ENCODE assay signal across 1 cellular context in genomic region chr1:156571959-156572662, GRCh38.
TF ChIP-seq lines count a peak whose summit lies in the region.

TSS of gene IQGAP3 (minus strand) at chr1:156572565. CDS start at chr1:156572529, 36 bp downstream.

TF ChIP-seq in HEK293, 187 proteins besides CTCF, POLR2A, EP300 and RAD21 (continued from another document and continues in another):
- TF ChIP-seq ZEB2 (tag by site-specific recombination; IDR thresholded peaks at IDR 0.05): peak; percentile 76
- TF ChIP-seq KLF1 (tag by site-specific recombination; IDR thresholded peaks at IDR 0.05): peak; percentile 92
- TF ChIP-seq ZNF707 (tag by site-specific recombination; IDR thresholded peaks at IDR 0.05): no peak
- peak; percentile 69 for TF ChIP-seq PRDM10 (tag by site-specific recombination; IDR thresholded peaks at IDR 0.05)
- TF ChIP-seq, protein P1, sequence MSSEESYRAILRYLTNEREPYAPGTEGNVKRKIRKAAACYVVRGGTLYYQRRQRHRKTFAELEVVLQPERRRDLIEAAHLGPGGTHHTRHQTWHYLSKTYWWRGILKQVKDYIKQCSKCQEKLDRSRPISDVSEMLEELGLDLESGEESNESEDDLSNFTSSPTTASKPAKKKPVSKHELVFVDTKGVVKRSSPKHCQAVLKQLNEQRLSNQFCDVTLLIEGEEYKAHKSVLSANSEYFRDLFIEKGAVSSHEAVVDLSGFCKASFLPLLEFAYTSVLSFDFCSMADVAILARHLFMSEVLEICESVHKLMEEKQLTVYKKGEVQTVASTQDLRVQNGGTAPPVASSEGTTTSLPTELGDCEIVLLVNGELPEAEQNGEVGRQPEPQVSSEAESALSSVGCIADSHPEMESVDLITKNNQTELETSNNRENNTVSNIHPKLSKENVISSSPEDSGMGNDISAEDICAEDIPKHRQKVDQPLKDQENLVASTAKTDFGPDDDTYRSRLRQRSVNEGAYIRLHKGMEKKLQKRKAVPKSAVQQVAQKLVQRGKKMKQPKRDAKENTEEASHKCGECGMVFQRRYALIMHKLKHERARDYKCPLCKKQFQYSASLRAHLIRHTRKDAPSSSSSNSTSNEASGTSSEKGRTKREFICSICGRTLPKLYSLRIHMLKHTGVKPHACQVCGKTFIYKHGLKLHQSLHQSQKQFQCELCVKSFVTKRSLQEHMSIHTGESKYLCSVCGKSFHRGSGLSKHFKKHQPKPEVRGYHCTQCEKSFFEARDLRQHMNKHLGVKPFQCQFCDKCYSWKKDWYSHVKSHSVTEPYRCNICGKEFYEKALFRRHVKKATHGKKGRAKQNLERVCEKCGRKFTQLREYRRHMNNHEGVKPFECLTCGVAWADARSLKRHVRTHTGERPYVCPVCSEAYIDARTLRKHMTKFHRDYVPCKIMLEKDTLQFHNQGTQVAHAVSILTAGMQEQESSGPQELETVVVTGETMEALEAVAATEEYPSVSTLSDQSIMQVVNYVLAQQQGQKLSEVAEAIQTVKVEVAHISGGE (tag by site-specific recombination; conservative IDR thresholded peaks at IDR 0.05; ENCODE audit: low read depth): peak; percentile 96
- TF ChIP-seq ZNF521 (tag by site-specific recombination; IDR thresholded peaks at IDR 0.05): no peak
- TF ChIP-seq YY2 (tag by site-specific recombination; IDR thresholded peaks at IDR 0.05): 0 out of 2 replicates have a peak, but pooled peaks have one; percentile 54
- no peak; the same call in 1 of the 2 replicates for TF ChIP-seq ZIC2 (tag by site-specific recombination; IDR thresholded peaks at IDR 0.05)
- no peak for TF ChIP-seq ZNF292 (tag by site-specific recombination; IDR thresholded peaks at IDR 0.05; ENCODE audit: borderline replicate concordance, low read depth)
- TF ChIP-seq ZNF629 (tag by site-specific recombination; IDR thresholded peaks at IDR 0.05): peak; percentile 59; the same call in 1 of the 2 replicates
- TF ChIP-seq SP3 (tag by site-specific recombination; IDR thresholded peaks at IDR 0.05): peak; percentile 89
- TF ChIP-seq ZBTB1 (tag by site-specific recombination; IDR thresholded peaks at IDR 0.05): no peak
- TF ChIP-seq ZBTB48 (tag by site-specific recombination; IDR thresholded peaks at IDR 0.05): peak; percentile 86; the same call in 1 of the 2 replicates
- TF ChIP-seq ZNF311 (tag by site-specific recombination; IDR thresholded peaks at IDR 0.05; ENCODE audit: borderline replicate concordance): no peak
- peak; percentile 90 for TF ChIP-seq ZNF341 (tag by site-specific recombination; IDR thresholded peaks at IDR 0.05; ENCODE audit: low read depth)
- peak; percentile 99 for TF ChIP-seq KLF7 (tag by site-specific recombination; IDR thresholded peaks at IDR 0.05; ENCODE audit: borderline replicate concordance)
- TF ChIP-seq, protein P2, sequence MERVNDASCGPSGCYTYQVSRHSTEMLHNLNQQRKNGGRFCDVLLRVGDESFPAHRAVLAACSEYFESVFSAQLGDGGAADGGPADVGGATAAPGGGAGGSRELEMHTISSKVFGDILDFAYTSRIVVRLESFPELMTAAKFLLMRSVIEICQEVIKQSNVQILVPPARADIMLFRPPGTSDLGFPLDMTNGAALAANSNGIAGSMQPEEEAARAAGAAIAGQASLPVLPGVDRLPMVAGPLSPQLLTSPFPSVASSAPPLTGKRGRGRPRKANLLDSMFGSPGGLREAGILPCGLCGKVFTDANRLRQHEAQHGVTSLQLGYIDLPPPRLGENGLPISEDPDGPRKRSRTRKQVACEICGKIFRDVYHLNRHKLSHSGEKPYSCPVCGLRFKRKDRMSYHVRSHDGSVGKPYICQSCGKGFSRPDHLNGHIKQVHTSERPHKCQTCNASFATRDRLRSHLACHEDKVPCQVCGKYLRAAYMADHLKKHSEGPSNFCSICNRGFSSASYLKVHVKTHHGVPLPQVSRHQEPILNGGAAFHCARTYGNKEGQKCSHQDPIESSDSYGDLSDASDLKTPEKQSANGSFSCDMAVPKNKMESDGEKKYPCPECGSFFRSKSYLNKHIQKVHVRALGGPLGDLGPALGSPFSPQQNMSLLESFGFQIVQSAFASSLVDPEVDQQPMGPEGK (tag by site-specific recombination; IDR thresholded peaks at IDR 0.05): peak; percentile 84
- no peak for TF ChIP-seq ZNF140 (tag by site-specific recombination; IDR thresholded peaks at IDR 0.05)
- TF ChIP-seq ZNF692 (tag by site-specific recombination; IDR thresholded peaks at IDR 0.05): peak; percentile 87
- peak; percentile 92 for TF ChIP-seq KLF9 (tag by site-specific recombination; IDR thresholded peaks at IDR 0.05; ENCODE audit: low read depth)
- TF ChIP-seq ZNF223 (tag by site-specific recombination; IDR thresholded peaks at IDR 0.05): no peak
- TF ChIP-seq ZNF211 (tag by site-specific recombination; IDR thresholded peaks at IDR 0.05; ENCODE audit: low read depth): no peak
- TF ChIP-seq EGR2 (tag by site-specific recombination; IDR thresholded peaks at IDR 0.05; ENCODE audit: low read depth): peak; percentile 44; the same call in 1 of the 2 replicates
- TF ChIP-seq ZBTB20 (tag by site-specific recombination; IDR thresholded peaks at IDR 0.05): peak; percentile 100
- TF ChIP-seq ZBTB44 (tag by site-specific recombination; IDR thresholded peaks at IDR 0.05): no peak
- TF ChIP-seq KLF16 (tag by site-specific recombination; IDR thresholded peaks at IDR 0.05): peak; percentile 97
- peak; percentile 97 for TF ChIP-seq KLF8 (tag by site-specific recombination; IDR thresholded peaks at IDR 0.05)
- peak; percentile 95 for TF ChIP-seq ZBTB17 (tag by site-specific recombination; IDR thresholded peaks at IDR 0.05)
- TF ChIP-seq, protein P3, sequence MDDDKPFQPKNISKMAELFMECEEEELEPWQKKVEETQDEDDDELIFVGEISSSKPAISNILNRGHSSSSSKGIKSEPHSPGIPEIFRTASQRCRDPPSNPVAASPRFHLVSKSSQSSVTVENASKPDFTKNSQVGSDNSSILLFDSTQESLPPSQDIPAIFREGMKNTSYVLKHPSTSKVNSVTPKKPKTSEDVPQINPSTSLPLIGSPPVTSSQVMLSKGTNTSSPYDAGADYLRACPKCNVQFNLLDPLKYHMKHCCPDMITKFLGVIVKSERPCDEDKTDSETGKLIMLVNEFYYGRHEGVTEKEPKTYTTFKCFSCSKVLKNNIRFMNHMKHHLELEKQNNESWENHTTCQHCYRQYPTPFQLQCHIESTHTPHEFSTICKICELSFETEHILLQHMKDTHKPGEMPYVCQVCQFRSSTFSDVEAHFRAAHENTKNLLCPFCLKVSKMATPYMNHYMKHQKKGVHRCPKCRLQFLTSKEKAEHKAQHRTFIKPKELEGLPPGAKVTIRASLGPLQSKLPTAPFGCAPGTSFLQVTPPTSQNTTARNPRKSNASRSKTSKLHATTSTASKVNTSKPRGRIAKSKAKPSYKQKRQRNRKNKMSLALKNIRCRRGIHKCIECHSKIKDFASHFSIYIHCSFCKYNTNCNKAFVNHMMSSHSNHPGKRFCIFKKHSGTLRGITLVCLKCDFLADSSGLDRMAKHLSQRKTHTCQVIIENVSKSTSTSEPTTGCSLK (tag by site-specific recombination; IDR thresholded peaks at IDR 0.05): no peak
- TF ChIP-seq ZNF501 (tag by site-specific recombination; IDR thresholded peaks at IDR 0.05): peak; percentile 80; the same call in 1 of the 2 replicates
- peak; percentile 21; the same call in 1 of the 2 replicates for TF ChIP-seq ZBTB10 (tag by site-specific recombination; IDR thresholded peaks at IDR 0.05)
- TF ChIP-seq, protein P4, sequence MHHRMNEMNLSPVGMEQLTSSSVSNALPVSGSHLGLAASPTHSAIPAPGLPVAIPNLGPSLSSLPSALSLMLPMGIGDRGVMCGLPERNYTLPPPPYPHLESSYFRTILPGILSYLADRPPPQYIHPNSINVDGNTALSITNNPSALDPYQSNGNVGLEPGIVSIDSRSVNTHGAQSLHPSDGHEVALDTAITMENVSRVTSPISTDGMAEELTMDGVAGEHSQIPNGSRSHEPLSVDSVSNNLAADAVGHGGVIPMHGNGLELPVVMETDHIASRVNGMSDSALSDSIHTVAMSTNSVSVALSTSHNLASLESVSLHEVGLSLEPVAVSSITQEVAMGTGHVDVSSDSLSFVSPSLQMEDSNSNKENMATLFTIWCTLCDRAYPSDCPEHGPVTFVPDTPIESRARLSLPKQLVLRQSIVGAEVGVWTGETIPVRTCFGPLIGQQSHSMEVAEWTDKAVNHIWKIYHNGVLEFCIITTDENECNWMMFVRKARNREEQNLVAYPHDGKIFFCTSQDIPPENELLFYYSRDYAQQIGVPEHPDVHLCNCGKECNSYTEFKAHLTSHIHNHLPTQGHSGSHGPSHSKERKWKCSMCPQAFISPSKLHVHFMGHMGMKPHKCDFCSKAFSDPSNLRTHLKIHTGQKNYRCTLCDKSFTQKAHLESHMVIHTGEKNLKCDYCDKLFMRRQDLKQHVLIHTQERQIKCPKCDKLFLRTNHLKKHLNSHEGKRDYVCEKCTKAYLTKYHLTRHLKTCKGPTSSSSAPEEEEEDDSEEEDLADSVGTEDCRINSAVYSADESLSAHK (tag by site-specific recombination; IDR thresholded peaks at IDR 0.05): peak; percentile 26; the same call in 1 of the 2 replicates
- TF ChIP-seq ZNF426 (tag by site-specific recombination; IDR thresholded peaks at IDR 0.05): no peak
- TF ChIP-seq ZNF10 (tag by site-specific recombination; IDR thresholded peaks at IDR 0.05): peak; percentile 75; the same call in 1 of the 2 replicates
- TF ChIP-seq OSR2 (tag by site-specific recombination; IDR thresholded peaks at IDR 0.05): 0 out of 2 replicates have a peak, but pooled peaks have one; percentile 7
- no peak; the same call in 1 of the 2 replicates for TF ChIP-seq ZNF394 (tag by site-specific recombination; IDR thresholded peaks at IDR 0.05; ENCODE audit: borderline replicate concordance)
- TF ChIP-seq ZNF610 (tag by site-specific recombination; IDR thresholded peaks at IDR 0.05; ENCODE audit: borderline replicate concordance): peak; percentile 88; the same call in 1 of the 2 replicates
- no peak for TF ChIP-seq ZNF792 (tag by site-specific recombination; IDR thresholded peaks at IDR 0.05)
- TF ChIP-seq ZNF324 (tag by site-specific recombination; IDR thresholded peaks at IDR 0.05): peak; percentile 82
- TF ChIP-seq ZNF391 (tag by site-specific recombination; IDR thresholded peaks at IDR 0.05; ENCODE audit: borderline replicate concordance, low read depth): no peak
